Comparison of ENCODE assay signal across 1 cellular context in the genomic region with DNA sequence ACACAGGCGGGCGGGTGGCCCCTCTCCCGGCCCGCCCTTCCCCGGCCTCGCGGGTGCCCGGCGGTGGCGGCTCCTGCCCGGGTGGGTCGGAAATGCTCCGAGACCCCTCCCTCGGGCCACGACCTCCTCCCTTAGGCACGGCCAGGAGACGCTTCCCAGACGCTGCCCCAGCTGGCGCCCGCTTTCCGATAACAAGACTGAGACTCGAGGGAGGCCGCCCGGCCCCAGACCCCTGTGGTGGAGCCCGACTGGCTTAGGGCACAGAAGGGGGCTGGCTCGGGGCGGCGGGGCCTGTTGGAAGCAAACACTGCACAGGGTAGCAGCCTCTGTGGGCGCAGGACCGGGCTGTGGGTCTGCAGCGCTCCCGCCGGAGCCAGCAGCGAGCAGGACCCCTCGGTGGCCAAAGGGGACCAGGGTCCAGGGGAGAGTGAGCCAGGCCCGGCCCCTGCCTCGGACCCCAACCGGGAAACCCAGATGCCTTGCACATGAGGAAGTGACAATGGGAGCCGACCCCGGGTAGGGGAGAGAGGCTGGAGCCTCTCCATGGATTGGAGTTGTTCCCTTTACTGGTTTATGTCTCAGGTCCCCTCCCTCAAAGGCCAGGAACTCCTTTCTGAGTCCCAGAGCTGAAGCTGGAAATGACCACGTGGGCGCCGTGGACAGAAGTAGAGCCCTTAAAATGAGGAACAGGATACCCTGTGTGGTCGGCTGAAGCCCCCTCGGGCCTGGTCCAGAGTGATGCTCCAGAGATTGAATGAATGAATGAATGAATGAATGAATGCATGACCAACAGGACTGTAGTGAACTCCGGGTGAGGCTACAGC.
TF ChIP-seq lines count a peak whose summit lies in the region.

No MANE protein-coding gene starts in this region.

TF ChIP-seq in HepG2, 621 proteins besides CTCF, POLR2A, EP300 and RAD21 (continued from another document and continues in another):
- no peak for TF ChIP-seq MAFG (CRISPR knock-in tag; IDR thresholded peaks at IDR 0.05)
- TF ChIP-seq, protein P1, sequence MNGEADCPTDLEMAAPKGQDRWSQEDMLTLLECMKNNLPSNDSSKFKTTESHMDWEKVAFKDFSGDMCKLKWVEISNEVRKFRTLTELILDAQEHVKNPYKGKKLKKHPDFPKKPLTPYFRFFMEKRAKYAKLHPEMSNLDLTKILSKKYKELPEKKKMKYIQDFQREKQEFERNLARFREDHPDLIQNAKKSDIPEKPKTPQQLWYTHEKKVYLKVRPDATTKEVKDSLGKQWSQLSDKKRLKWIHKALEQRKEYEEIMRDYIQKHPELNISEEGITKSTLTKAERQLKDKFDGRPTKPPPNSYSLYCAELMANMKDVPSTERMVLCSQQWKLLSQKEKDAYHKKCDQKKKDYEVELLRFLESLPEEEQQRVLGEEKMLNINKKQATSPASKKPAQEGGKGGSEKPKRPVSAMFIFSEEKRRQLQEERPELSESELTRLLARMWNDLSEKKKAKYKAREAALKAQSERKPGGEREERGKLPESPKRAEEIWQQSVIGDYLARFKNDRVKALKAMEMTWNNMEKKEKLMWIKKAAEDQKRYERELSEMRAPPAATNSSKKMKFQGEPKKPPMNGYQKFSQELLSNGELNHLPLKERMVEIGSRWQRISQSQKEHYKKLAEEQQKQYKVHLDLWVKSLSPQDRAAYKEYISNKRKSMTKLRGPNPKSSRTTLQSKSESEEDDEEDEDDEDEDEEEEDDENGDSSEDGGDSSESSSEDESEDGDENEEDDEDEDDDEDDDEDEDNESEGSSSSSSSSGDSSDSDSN (CRISPR knock-in tag; IDR thresholded peaks at IDR 0.05), result peak; percentile 19; the same call in 1 of the 2 replicates
- TF ChIP-seq HOXA5 (CRISPR knock-in tag; IDR thresholded peaks at IDR 0.05), result 0 out of 2 replicates have a peak, but pooled peaks have one; percentile 19
- no peak for TF ChIP-seq ZNF713 (CRISPR knock-in tag; IDR thresholded peaks at IDR 0.05)
- TF ChIP-seq, protein P2, sequence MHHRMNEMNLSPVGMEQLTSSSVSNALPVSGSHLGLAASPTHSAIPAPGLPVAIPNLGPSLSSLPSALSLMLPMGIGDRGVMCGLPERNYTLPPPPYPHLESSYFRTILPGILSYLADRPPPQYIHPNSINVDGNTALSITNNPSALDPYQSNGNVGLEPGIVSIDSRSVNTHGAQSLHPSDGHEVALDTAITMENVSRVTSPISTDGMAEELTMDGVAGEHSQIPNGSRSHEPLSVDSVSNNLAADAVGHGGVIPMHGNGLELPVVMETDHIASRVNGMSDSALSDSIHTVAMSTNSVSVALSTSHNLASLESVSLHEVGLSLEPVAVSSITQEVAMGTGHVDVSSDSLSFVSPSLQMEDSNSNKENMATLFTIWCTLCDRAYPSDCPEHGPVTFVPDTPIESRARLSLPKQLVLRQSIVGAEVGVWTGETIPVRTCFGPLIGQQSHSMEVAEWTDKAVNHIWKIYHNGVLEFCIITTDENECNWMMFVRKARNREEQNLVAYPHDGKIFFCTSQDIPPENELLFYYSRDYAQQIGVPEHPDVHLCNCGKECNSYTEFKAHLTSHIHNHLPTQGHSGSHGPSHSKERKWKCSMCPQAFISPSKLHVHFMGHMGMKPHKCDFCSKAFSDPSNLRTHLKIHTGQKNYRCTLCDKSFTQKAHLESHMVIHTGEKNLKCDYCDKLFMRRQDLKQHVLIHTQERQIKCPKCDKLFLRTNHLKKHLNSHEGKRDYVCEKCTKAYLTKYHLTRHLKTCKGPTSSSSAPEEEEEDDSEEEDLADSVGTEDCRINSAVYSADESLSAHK (CRISPR knock-in tag; IDR thresholded peaks at IDR 0.05; ENCODE audit: borderline replicate concordance), result 0 out of 2 replicates have a peak, but pooled peaks have one; percentile 56
- peak; percentile 30 for TF ChIP-seq ASH2L (IDR thresholded peaks at IDR 0.05; ENCODE audit: insufficient read length, low read depth, low read length)
- TF ChIP-seq ZEB1 (IDR thresholded peaks at IDR 0.05; ENCODE audit: insufficient replicate concordance, low read depth), result no peak
- no peak for TF ChIP-seq KLF12 (CRISPR knock-in tag; IDR thresholded peaks at IDR 0.05; ENCODE audit: borderline replicate concordance)
- TF ChIP-seq RFX1 (IDR thresholded peaks at IDR 0.05), result no peak
- peak; percentile 53 for TF ChIP-seq ZFX (CRISPR knock-in tag; IDR thresholded peaks at IDR 0.05; ENCODE audit: low read depth)
- 0 out of 2 replicates have a peak, but pooled peaks have one; percentile 21 for TF ChIP-seq KMT2B (CRISPR knock-in tag; IDR thresholded peaks at IDR 0.05)
- no peak for TF ChIP-seq ZKSCAN8 (CRISPR knock-in tag; IDR thresholded peaks at IDR 0.05; ENCODE audit: borderline replicate concordance)
- TF ChIP-seq ZNF205 (CRISPR knock-in tag; IDR thresholded peaks at IDR 0.05), result peak; percentile 52; the same call in 1 of the 2 replicates
- TF ChIP-seq ZNF883 (CRISPR knock-in tag; IDR thresholded peaks at IDR 0.05; ENCODE audit: not compliant biosample characterization), result peak; percentile 79
- TF ChIP-seq, protein P3, sequence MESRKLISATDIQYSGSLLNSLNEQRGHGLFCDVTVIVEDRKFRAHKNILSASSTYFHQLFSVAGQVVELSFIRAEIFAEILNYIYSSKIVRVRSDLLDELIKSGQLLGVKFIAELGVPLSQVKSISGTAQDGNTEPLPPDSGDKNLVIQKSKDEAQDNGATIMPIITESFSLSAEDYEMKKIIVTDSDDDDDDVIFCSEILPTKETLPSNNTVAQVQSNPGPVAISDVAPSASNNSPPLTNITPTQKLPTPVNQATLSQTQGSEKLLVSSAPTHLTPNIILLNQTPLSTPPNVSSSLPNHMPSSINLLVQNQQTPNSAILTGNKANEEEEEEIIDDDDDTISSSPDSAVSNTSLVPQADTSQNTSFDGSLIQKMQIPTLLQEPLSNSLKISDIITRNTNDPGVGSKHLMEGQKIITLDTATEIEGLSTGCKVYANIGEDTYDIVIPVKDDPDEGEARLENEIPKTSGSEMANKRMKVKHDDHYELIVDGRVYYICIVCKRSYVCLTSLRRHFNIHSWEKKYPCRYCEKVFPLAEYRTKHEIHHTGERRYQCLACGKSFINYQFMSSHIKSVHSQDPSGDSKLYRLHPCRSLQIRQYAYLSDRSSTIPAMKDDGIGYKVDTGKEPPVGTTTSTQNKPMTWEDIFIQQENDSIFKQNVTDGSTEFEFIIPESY (CRISPR knock-in tag; IDR thresholded peaks at IDR 0.05), result peak; percentile 21; the same call in 1 of the 2 replicates
- TF ChIP-seq KLF15 (CRISPR knock-in tag; IDR thresholded peaks at IDR 0.05; ENCODE audit: borderline replicate concordance), result no peak
- no peak for TF ChIP-seq JARID2 (CRISPR knock-in tag; IDR thresholded peaks at IDR 0.05; ENCODE audit: insufficient replicate concordance)
- TF ChIP-seq, protein P4, sequence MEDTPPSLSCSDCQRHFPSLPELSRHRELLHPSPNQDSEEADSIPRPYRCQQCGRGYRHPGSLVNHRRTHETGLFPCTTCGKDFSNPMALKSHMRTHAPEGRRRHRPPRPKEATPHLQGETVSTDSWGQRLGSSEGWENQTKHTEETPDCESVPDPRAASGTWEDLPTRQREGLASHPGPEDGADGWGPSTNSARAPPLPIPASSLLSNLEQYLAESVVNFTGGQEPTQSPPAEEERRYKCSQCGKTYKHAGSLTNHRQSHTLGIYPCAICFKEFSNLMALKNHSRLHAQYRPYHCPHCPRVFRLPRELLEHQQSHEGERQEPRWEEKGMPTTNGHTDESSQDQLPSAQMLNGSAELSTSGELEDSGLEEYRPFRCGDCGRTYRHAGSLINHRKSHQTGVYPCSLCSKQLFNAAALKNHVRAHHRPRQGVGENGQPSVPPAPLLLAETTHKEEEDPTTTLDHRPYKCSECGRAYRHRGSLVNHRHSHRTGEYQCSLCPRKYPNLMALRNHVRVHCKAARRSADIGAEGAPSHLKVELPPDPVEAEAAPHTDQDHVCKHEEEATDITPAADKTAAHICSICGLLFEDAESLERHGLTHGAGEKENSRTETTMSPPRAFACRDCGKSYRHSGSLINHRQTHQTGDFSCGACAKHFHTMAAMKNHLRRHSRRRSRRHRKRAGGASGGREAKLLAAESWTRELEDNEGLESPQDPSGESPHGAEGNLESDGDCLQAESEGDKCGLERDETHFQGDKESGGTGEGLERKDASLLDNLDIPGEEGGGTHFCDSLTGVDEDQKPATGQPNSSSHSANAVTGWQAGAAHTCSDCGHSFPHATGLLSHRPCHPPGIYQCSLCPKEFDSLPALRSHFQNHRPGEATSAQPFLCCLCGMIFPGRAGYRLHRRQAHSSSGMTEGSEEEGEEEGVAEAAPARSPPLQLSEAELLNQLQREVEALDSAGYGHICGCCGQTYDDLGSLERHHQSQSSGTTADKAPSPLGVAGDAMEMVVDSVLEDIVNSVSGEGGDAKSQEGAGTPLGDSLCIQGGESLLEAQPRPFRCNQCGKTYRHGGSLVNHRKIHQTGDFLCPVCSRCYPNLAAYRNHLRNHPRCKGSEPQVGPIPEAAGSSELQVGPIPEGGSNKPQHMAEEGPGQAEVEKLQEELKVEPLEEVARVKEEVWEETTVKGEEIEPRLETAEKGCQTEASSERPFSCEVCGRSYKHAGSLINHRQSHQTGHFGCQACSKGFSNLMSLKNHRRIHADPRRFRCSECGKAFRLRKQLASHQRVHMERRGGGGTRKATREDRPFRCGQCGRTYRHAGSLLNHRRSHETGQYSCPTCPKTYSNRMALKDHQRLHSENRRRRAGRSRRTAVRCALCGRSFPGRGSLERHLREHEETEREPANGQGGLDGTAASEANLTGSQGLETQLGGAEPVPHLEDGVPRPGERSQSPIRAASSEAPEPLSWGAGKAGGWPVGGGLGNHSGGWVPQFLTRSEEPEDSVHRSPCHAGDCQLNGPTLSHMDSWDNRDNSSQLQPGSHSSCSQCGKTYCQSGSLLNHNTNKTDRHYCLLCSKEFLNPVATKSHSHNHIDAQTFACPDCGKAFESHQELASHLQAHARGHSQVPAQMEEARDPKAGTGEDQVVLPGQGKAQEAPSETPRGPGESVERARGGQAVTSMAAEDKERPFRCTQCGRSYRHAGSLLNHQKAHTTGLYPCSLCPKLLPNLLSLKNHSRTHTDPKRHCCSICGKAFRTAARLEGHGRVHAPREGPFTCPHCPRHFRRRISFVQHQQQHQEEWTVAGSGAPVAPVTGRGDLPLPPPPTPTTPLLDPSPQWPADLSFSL (CRISPR knock-in tag; IDR thresholded peaks at IDR 0.05), result no peak
- TF ChIP-seq KDM4B (CRISPR knock-in tag; IDR thresholded peaks at IDR 0.05), result 0 out of 2 replicates have a peak, but pooled peaks have one; percentile 32
- no peak for TF ChIP-seq MAF1 (CRISPR knock-in tag; IDR thresholded peaks at IDR 0.05; ENCODE audit: borderline replicate concordance)
- TF ChIP-seq ZNF543 (CRISPR knock-in tag; IDR thresholded peaks at IDR 0.05), result no peak
- TF ChIP-seq ZNF768 (CRISPR knock-in tag; IDR thresholded peaks at IDR 0.05), result peak; percentile 55; the same call in 1 of the 2 replicates
- TF ChIP-seq, protein P5, sequence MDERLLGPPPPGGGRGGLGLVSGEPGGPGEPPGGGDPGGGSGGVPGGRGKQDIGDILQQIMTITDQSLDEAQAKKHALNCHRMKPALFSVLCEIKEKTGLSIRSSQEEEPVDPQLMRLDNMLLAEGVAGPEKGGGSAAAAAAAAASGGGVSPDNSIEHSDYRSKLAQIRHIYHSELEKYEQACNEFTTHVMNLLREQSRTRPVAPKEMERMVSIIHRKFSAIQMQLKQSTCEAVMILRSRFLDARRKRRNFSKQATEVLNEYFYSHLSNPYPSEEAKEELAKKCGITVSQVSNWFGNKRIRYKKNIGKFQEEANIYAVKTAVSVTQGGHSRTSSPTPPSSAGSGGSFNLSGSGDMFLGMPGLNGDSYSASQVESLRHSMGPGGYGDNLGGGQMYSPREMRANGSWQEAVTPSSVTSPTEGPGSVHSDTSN (CRISPR knock-in tag; IDR thresholded peaks at IDR 0.05), result no peak
- no peak for TF ChIP-seq ZFP36 (IDR thresholded peaks at IDR 0.05; ENCODE audit: borderline replicate concordance, low read depth, low read length, partially characterized antibody)
- TF ChIP-seq SP140L (CRISPR knock-in tag; IDR thresholded peaks at IDR 0.05; ENCODE audit: borderline replicate concordance), result no peak
- TF ChIP-seq, protein P6, sequence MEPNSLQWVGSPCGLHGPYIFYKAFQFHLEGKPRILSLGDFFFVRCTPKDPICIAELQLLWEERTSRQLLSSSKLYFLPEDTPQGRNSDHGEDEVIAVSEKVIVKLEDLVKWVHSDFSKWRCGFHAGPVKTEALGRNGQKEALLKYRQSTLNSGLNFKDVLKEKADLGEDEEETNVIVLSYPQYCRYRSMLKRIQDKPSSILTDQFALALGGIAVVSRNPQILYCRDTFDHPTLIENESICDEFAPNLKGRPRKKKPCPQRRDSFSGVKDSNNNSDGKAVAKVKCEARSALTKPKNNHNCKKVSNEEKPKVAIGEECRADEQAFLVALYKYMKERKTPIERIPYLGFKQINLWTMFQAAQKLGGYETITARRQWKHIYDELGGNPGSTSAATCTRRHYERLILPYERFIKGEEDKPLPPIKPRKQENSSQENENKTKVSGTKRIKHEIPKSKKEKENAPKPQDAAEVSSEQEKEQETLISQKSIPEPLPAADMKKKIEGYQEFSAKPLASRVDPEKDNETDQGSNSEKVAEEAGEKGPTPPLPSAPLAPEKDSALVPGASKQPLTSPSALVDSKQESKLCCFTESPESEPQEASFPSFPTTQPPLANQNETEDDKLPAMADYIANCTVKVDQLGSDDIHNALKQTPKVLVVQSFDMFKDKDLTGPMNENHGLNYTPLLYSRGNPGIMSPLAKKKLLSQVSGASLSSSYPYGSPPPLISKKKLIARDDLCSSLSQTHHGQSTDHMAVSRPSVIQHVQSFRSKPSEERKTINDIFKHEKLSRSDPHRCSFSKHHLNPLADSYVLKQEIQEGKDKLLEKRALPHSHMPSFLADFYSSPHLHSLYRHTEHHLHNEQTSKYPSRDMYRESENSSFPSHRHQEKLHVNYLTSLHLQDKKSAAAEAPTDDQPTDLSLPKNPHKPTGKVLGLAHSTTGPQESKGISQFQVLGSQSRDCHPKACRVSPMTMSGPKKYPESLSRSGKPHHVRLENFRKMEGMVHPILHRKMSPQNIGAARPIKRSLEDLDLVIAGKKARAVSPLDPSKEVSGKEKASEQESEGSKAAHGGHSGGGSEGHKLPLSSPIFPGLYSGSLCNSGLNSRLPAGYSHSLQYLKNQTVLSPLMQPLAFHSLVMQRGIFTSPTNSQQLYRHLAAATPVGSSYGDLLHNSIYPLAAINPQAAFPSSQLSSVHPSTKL (CRISPR knock-in tag; IDR thresholded peaks at IDR 0.05), result peak; percentile 12; the same call in 1 of the 2 replicates
- no peak for TF ChIP-seq RARA (CRISPR knock-in tag; IDR thresholded peaks at IDR 0.05)
- no peak for TF ChIP-seq KAT2B (IDR thresholded peaks at IDR 0.05; ENCODE audit: borderline replicate concordance, low read depth, low read length)
- TF ChIP-seq ZNF121 (CRISPR knock-in tag; IDR thresholded peaks at IDR 0.05), result no peak
- no peak for TF ChIP-seq ZNF530 (CRISPR knock-in tag; IDR thresholded peaks at IDR 0.05; ENCODE audit: low read depth)
- TF ChIP-seq PTBP1 (IDR thresholded peaks at IDR 0.05; ENCODE audit: low read depth, low read length, poor library complexity, severe bottlenecking), result peak; percentile 60
- no peak for TF ChIP-seq TOPORS (CRISPR knock-in tag; IDR thresholded peaks at IDR 0.05)
- no peak for TF ChIP-seq HDAC2 (CRISPR knock-in tag; IDR thresholded peaks at IDR 0.05)
- no peak for TF ChIP-seq NFYC (CRISPR knock-in tag; IDR thresholded peaks at IDR 0.05)
- TF ChIP-seq ZBTB3 (CRISPR knock-in tag; IDR thresholded peaks at IDR 0.05; ENCODE audit: borderline replicate concordance, low read depth), result no peak
- TF ChIP-seq CBFB (CRISPR knock-in tag; IDR thresholded peaks at IDR 0.05), result peak; percentile 49; the same call in 1 of the 2 replicates
- 0 out of 2 replicates have a peak, but pooled peaks have one; percentile 20 for TF ChIP-seq NFE2 (CRISPR knock-in tag; IDR thresholded peaks at IDR 0.05)
- no peak for TF ChIP-seq FOSL1 (CRISPR knock-in tag; IDR thresholded peaks at IDR 0.05; ENCODE audit: borderline replicate concordance)
- TF ChIP-seq, protein P7, sequence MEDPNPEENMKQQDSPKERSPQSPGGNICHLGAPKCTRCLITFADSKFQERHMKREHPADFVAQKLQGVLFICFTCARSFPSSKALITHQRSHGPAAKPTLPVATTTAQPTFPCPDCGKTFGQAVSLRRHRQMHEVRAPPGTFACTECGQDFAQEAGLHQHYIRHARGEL (CRISPR knock-in tag; IDR thresholded peaks at IDR 0.05), result no peak
- TF ChIP-seq FOSL2 (CRISPR knock-in tag; IDR thresholded peaks at IDR 0.05), result no peak
- TF ChIP-seq ZNF619 (CRISPR knock-in tag; IDR thresholded peaks at IDR 0.05), result no peak
